In genomic region chr13:24220086-24220703, GRCh38 we compare ENCODE assay signal across 8 cellular contexts. TPM values are rescaled to one million over a fixed set of nuclear protein-coding genes. Genes with fewer than 3 reads are reported as not detected.
DNase-seq lines count a peak whose midpoint lies in the region; ATAC-seq, FAIRE-seq and TF ChIP-seq lines count a peak whose summit lies in the region.

No MANE protein-coding gene starts in this region.

- peak; percentile 86 for TF ChIP-seq CTCF in PC-9 (conservative IDR thresholded peaks at IDR 0.05)
- TF ChIP-seq CTCF in prostate gland (IDR thresholded peaks at IDR 0.05), result peak; percentile 46 to 85 (median 84)

- H3K79me2 ChIP-seq in Karpas-422 (ENCODE audit: low read length) (no peaks in the 10 kb centered on the region), PC-9 (ENCODE audit: low read depth) (peaks cover 16% of the 10 kb centered on the region)

- H3K4me3 ChIP-seq in Karpas-422 (ENCODE audit: low read length) (no peak overlapping the region), PC-9 (no peak overlapping the region), prostate gland (no peak overlapping the region)

- TF ChIP-seq POLR2A in prostate gland (IDR thresholded peaks at IDR 0.05), result no peak

- H3K36me3 Mint-ChIP-seq in activated naive CD8-positive, alpha-beta T cell treated with anti-CD3 and anti-CD28 coated beads, Interleukin-2, amount 10 ng/mL, durations not matched to agents 7 days and 5 days, result no peaks in the 10 kb centered on the region

- H3K4me2 ChIP-seq in Karpas-422 (ENCODE audit: low read depth, low read length, poor library complexity, severe bottlenecking) (no peak overlapping the region), PC-9 (peak overlapping the region; percentile 38; the same call in 1 of the 2 replicates)

- H3K4me1 ChIP-seq in Karpas-422 (ENCODE audit: low read length), result peaks cover 10% of the 10 kb centered on the region
- peaks cover 39% of the 10 kb centered on the region for H3K4me1 ChIP-seq in PC-9 (replicated peaks; ENCODE audit: insufficient read depth)
- H3K4me1 ChIP-seq in prostate gland (replicated peaks), result peaks cover 6% of the 10 kb centered on the region

- H3K27me3 ChIP-seq in Karpas-422 (ENCODE audit: low read length), result no peaks in the 10 kb centered on the region
- H3K27me3 ChIP-seq in PC-9 (ENCODE audit: insufficient read depth, low read depth), result no peaks in the 10 kb centered on the region
- no peaks in the 10 kb centered on the region for H3K27me3 ChIP-seq in prostate gland (replicated peaks; ENCODE audit: insufficient read depth)

- H3K9me3 Mint-ChIP-seq in activated naive CD8-positive, alpha-beta T cell treated with anti-CD3 and anti-CD28 coated beads, Interleukin-2, amount 10 ng/mL, durations not matched to agents 7 days and 5 days, result no peaks in the 10 kb centered on the region

- no peak overlapping the region for H3K4me3 Mint-ChIP-seq in activated naive CD8-positive, alpha-beta T cell treated with anti-CD3 and anti-CD28 coated beads, Interleukin-2, amount 10 ng/mL, durations not matched to agents 7 days and 5 days

- POLR2A ChIA-PET in PC-9 (lab: Charles Lee; ENCODE audit: unreplicated experiment), result no interaction called here
- POLR2A ChIA-PET in activated naive CD8-positive, alpha-beta T cell treated with anti-CD3 and anti-CD28 coated beads, Interleukin-2, amount 10 ng/mL, durations not matched to agents 7 days and 5 days (lab: Charles Lee), result no interaction called here

- no peaks in the 10 kb centered on the region for H3K9me3 ChIP-seq in Karpas-422 (ENCODE audit: low read length)
- no peaks in the 10 kb centered on the region for H3K9me3 ChIP-seq in PC-9 (ENCODE audit: insufficient read depth, low read depth)
- H3K9me3 ChIP-seq in prostate gland, result no peaks in the 10 kb centered on the region

- ATAC-seq in activated naive CD8-positive, alpha-beta T cell treated with anti-CD3 and anti-CD28 coated beads, Interleukin-2, amount 10 ng/mL, durations not matched to agents 7 days and 5 days (ENCODE audit: low read depth), result peak; percentile 74

- H3K27ac Mint-ChIP-seq in activated naive CD8-positive, alpha-beta T cell treated with anti-CD3 and anti-CD28 coated beads, Interleukin-2, amount 10 ng/mL, durations not matched to agents 7 days and 5 days, result no peak overlapping the region

- no peaks in the 10 kb centered on the region for H4K20me1 ChIP-seq in Karpas-422 (ENCODE audit: insufficient read depth, low read depth, low read length)
- H4K20me1 ChIP-seq in PC-9 (ENCODE audit: insufficient read depth), result no peaks in the 10 kb centered on the region

- CTCF ChIA-PET in PC-9 (lab: Charles Lee), result interaction anchor here (0.8 to 1.2 kb wide), 2 partner anchors 25 to 199 kb away, joined by 4 to 5 read pairs; no protein-coding TSS in a partner anchor

- intact Hi-C loops in PC-9 (cut with micrococcal nuclease; ENCODE audit: unreplicated experiment), result loop anchor here (1.0 kb wide), 4 partner anchors 59 to 299 kb away; no protein-coding TSS in a partner anchor
- intact Hi-C loops in head of caudate nucleus (cut with DNase I), result loop anchor here (10.0 kb wide), 2 partner anchors 205 to 295 kb away; no protein-coding TSS in a partner anchor
- intact Hi-C loops in prostate gland (cut with DNase I), result loop anchor here (2.0 kb wide), 1 partner anchor 197 kb away; no protein-coding TSS in a partner anchor

- H3K27ac ChIP-seq in Karpas-422 (ENCODE audit: low read length) (no peak overlapping the region), PC-9 (peak overlapping the region; percentile 75), prostate gland (no peak overlapping the region)

- H3K9me2 ChIP-seq in Karpas-422 (replicated peaks; ENCODE audit: insufficient read depth, low read length) (no peaks in the 10 kb centered on the region), PC-9 (ENCODE audit: insufficient read depth) (no peaks in the 10 kb centered on the region)

- no peak overlapping the region for H3K9ac ChIP-seq in Karpas-422 (ENCODE audit: low read length)

- peaks cover 27% of the 10 kb centered on the region for H3K4me1 Mint-ChIP-seq in activated naive CD8-positive, alpha-beta T cell treated with anti-CD3 and anti-CD28 coated beads, Interleukin-2, amount 10 ng/mL, durations not matched to agents 7 days and 5 days

- WGBS in prostate gland, result 70% methylated on average over 6 of the region's 6 CpGs

- DNase-seq in AG20443 (ENCODE audit: low spot score) (peak; percentile 81), GM18507 (ENCODE audit: extremely low spot score, insufficient read length, low read depth) (no peak), Karpas-422 (peak; percentile 90), PC-9 (peak; percentile 40 to 68), head of caudate nucleus (peak in 22 of 42 donors; percentile 47 to 90 (median 76)), prostate gland (ENCODE audit: low spot score) (peak; percentile 56), T1000 (lab: John Stamatoyannopoulos, UW) (no peak)
- no peak for DNase-seq in activated naive CD8-positive, alpha-beta T cell treated with anti-CD3 and anti-CD28 coated beads, Interleukin-2, amount 10 ng/mL, durations not matched to agents 7 days and 5 days

- FAIRE-seq in GM18507 (lab: Jason Lieb, UNC), result peak; percentile 96

- no peaks in the 10 kb centered on the region for H3K27me3 Mint-ChIP-seq in activated naive CD8-positive, alpha-beta T cell treated with anti-CD3 and anti-CD28 coated beads, Interleukin-2, amount 10 ng/mL, durations not matched to agents 7 days and 5 days

- no peaks in the 10 kb centered on the region for H3K36me3 ChIP-seq in Karpas-422 (ENCODE audit: insufficient read depth, low read length)
- H3K36me3 ChIP-seq in PC-9 (ENCODE audit: low read depth), result no peaks in the 10 kb centered on the region
- peaks cover 0 to 4% of the 10 kb centered on the region in 2 donors for H3K36me3 ChIP-seq in prostate gland

- H2AFZ ChIP-seq in Karpas-422 (ENCODE audit: low read length) (no peak overlapping the region), PC-9 (no peak overlapping the region)

- BruUV-seq in PC-9 (replicated peaks; lab: Mats Ljungman, UMichigan), result no TSS peak

- peaks cover 17% of the 10 kb centered on the region for H3F3A ChIP-seq in PC-9 (ENCODE audit: insufficient read depth, low read depth)

RNA-seq across cellular contexts. Expression of gene SPATA13, which starts 59.7 kb away (rescaled TPM):
- total RNA-seq in Karpas-422 (2014; rRNA removed; shearing (Covaris generic); ENCODE audit: low replicate concordance), result 1.7 and 2.1 TPM in 2 replicates
- 28.7 and 33.0 TPM in 2 replicates for total RNA-seq in PC-9 (2021)
- 10 to 100 TPM; 78.7 to 89.9 TPM for total RNA-seq in activated naive CD8-positive, alpha-beta T cell treated with anti-CD3 and anti-CD28 coated beads, Interleukin-2, amount 10 ng/mL, durations not matched to agents 7 days and 5 days
- 100 to 1,000 TPM in 1 of 2 donors, 10 to 100 TPM in 1; 85.2 to 163 TPM for total RNA-seq in prostate gland

Comparison
In these comparisons a context has a peak if more than half of its experiments do, and no peak if none do; other contexts are left out.
1. DNase-seq: peak in AG20443 (single experiment), Karpas-422 (single experiment), PC-9 (2 of 2), head of caudate nucleus (22 of 42) and prostate gland (single experiment); none in GM18507 (single experiment), activated naive CD8-positive, alpha-beta T cell treated with anti-CD3 and anti-CD28 coated beads, Interleukin-2, amount 10 ng/mL, durations not matched to agents 7 days and 5 days (single experiment) and T1000 (single experiment).